ENCODE assay signal across 18 cellular contexts in the genomic region with DNA sequence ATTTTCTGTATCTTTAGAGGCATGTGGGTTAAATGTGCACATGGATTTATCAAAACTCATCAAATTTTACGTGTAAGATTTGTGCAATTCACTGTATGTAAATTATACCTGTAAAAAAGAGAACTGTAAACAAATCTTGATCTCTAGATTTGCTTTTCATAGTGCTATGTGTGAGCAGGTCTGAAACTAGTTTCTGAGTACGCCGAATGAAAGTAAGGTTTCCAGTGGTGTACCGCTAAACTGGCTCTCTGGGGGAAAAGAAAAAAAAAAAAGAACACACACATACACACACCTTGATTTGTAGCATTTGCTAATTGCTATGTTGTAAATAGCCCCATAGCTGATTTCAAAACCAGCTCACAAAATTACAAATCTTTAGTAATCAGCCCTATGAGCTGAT. TPM values are rescaled to one million over a fixed set of nuclear protein-coding genes. Genes with fewer than 3 reads are reported as not detected.
DNase-seq lines count a peak whose midpoint lies in the region; ATAC-seq and TF ChIP-seq lines count a peak whose summit lies in the region.
"Had no signal": no experiment of that assay in that cellular context is flagged by ENCODE, and none has a peak within 500 bp of the region (broad histone marks: within the 10 kb centered on the region; RNA-seq: fewer than 3 reads in every experiment).

No MANE protein-coding gene starts in this region.

- ATAC-seq in GM18508 (IDR thresholded peaks at IDR 0.05; ENCODE audit: insufficient read depth, unreplicated experiment) (peak; percentile 62), GM21423 (IDR thresholded peaks at IDR 0.05; ENCODE audit: unreplicated experiment) (peak; percentile 77), HG02981 (IDR thresholded peaks at IDR 0.05; ENCODE audit: unreplicated experiment) (peak; percentile 85)
- ATAC-seq: heart right ventricle, Panc1 had no signal

- intact Hi-C loops in dorsolateral prefrontal cortex (cut with DNase I): no loop called here

- no peaks in the 10 kb centered on the region for H3K27me3 ChIP-seq in MM.1S (replicated peaks; ENCODE audit: insufficient read depth, low read length)
- H3K27me3 ChIP-seq in dorsolateral prefrontal cortex: no peaks in the 10 kb centered on the region
- H3K27me3 ChIP-seq: adrenal gland, BLaER1 had no signal

- no peaks in the 10 kb centered on the region for H3K9me3 ChIP-seq in MM.1S (replicated peaks; ENCODE audit: insufficient read depth, low read length)
- H3K9me3 ChIP-seq: adrenal gland, BLaER1, prostate gland had no signal

- no peak overlapping the region for H3K4me3 Mint-ChIP-seq in chondrocyte (ENCODE audit: unreplicated experiment)

- no peaks in the 10 kb centered on the region for H3K79me2 ChIP-seq in MM.1S (ENCODE audit: low read length)

- H3K36me3 Mint-ChIP-seq in chondrocyte (ENCODE audit: low read depth): no peaks in the 10 kb centered on the region

- peak overlapping the region; percentile 64 for H3K4me2 ChIP-seq in MM.1S (ENCODE audit: low read depth, low read length)
- H3K4me2 ChIP-seq: BLaER1 had no signal

- no peaks in the 10 kb centered on the region for H3K36me3 ChIP-seq in MM.1S (replicated peaks; ENCODE audit: insufficient read depth, low read length)
- H3K36me3 ChIP-seq: adrenal gland, BLaER1, heart right ventricle, prostate gland had no signal

- no peaks in the 10 kb centered on the region for H4K20me1 ChIP-seq in MM.1S (ENCODE audit: insufficient read depth, low read length)
- H4K20me1 ChIP-seq: BLaER1 had no signal

- TF ChIP-seq CTCF in MM.1S (IDR thresholded peaks at IDR 0.05; ENCODE audit: low read length) (no peak), dorsolateral prefrontal cortex (IDR thresholded peaks at IDR 0.05 in 54 of 56, conservative IDR thresholded peaks at IDR 0.05 in 2 of 56; ENCODE audit: low read depth in 1 of 56, partially characterized antibody in 56 of 56) (no peak), chondrocyte (IDR thresholded peaks at IDR 0.05) (no peak)

- peak overlapping the region; percentile 11; the same call in 1 of the 2 replicates for H3K4me3 ChIP-seq in MM.1S (ENCODE audit: low read length)
- no peak overlapping the region for H3K4me3 ChIP-seq in dorsolateral prefrontal cortex
- H3K4me3 ChIP-seq: adrenal gland, BLaER1, heart right ventricle, prostate gland had no signal

- no peak overlapping the region for H3K27ac Mint-ChIP-seq in chondrocyte (ENCODE audit: unreplicated experiment)

- H3K4me1 ChIP-seq in MM.1S (ENCODE audit: low read length): peaks cover 12% of the 10 kb centered on the region
- H3K4me1 ChIP-seq: adrenal gland, BLaER1, heart right ventricle, prostate gland had no signal

- H3K27me3 Mint-ChIP-seq in chondrocyte (ENCODE audit: low read depth): no peaks in the 10 kb centered on the region

- DNase-seq in MM.1S (peak; percentile 73), kidney tubule cell (ENCODE audit: low spot score) (no peak), dorsolateral prefrontal cortex (no peak), chondrocyte (ENCODE audit: low spot score) (no peak), NCI-H187 (lab: John Stamatoyannopoulos, UW) (no peak)
- DNase-seq: activated CD8-positive, alpha-beta memory T cell treated with anti-CD3 and anti-CD28 coated beads, Interleukin-2, amount 50 U/mL, for 48 hours; adrenal gland; heart right ventricle; mesenchymal stem cell; NCI-H2171 treated with DMSO at 0.1 percent for 48 hours; stimulated activated CD4-positive, alpha-beta T cell treated with anti-CD3 and anti-CD28 coated beads, Interleukin-2, amount 100 ng/mL, for 48 hours; T1000 had no signal

- H2AFZ ChIP-seq in MM.1S (ENCODE audit: low read length): no peak overlapping the region

- H3K9me3 Mint-ChIP-seq in chondrocyte (ENCODE audit: low read depth): peaks cover 2% of the 10 kb centered on the region

- no peak overlapping the region for H3K9ac ChIP-seq in MM.1S (ENCODE audit: low read length)
- H3K9ac ChIP-seq: BLaER1 had no signal

- H3K9me2 ChIP-seq in MM.1S (replicated peaks; ENCODE audit: insufficient read depth, low read length): no peaks in the 10 kb centered on the region

- no peak overlapping the region; the same call in 1 of the 2 replicates for H3K27ac ChIP-seq in MM.1S (ENCODE audit: low read length)
- H3K27ac ChIP-seq in dorsolateral prefrontal cortex: no peak overlapping the region
- H3K27ac ChIP-seq: adrenal gland, BLaER1, heart right ventricle, prostate gland had no signal

- peaks cover 6% of the 10 kb centered on the region for H3K4me1 Mint-ChIP-seq in chondrocyte (ENCODE audit: low read depth)

- H3F3A ChIP-seq in MM.1S (ENCODE audit: insufficient read depth, low read length): peaks cover 13% of the 10 kb centered on the region

RNA-seq across cellular contexts. Expression of gene SLC41A2, which starts 8.6 kb away (rescaled TPM):
- total RNA-seq in dorsolateral prefrontal cortex: 10 to 100 TPM; 22.4 to 73.3 (median 51.3) TPM
- total RNA-seq in chondrocyte: 46.0 to 54.6 TPM (median 46.8 TPM) in 3 replicates

RNA-seq across cellular contexts. Expression of gene NOPCHAP1, which starts 19.4 kb away (rescaled TPM):
- total RNA-seq in dorsolateral prefrontal cortex (10 to 100 TPM in 119 of 120 experiments, 1 to 10 TPM in 1; 9.1 to 26.6 (median 18.8) TPM), chondrocyte (11.1 to 11.8 TPM (median 11.5 TPM) in 3 replicates)
